In genomic region chr1:209390764-209391163, GRCh38 we compare ENCODE assay signal across 12 cellular contexts.
A peak's percentile ranks its signal among the peaks of the same experiment; 100 is the strongest.
DNase-seq lines count a peak whose midpoint lies in the region; TF ChIP-seq lines count a peak whose summit lies in the region.
"Had no signal": no experiment of that assay in that cellular context is flagged by ENCODE, and none has a peak within 500 bp of the region (broad histone marks: within the 10 kb centered on the region; RNA-seq: fewer than 3 reads in every experiment).

No MANE protein-coding gene starts in this region.

- TF ChIP-seq POLR2A in esophagus squamous epithelium (IDR thresholded peaks at IDR 0.05), result no peak

- H2BK120ac ChIP-seq in mesendoderm (ENCODE audit: low read depth, low read length), result peak overlapping the region; percentile 49

- H3K79me1 ChIP-seq in mesendoderm (ENCODE audit: low read length), result no peaks in the 10 kb centered on the region

- peak overlapping the region; percentile 66 for H3K56ac ChIP-seq in mesendoderm (ENCODE audit: low read length)

- H3K4me3 Mint-ChIP-seq in activated naive CD4-positive, alpha-beta T cell treated with anti-CD3 and anti-CD28 coated beads, Interleukin-2, amount 10 ng/mL, durations not matched to agents 7 days and 5 days, result no peak overlapping the region
- H3K4me3 Mint-ChIP-seq: CD14-positive monocyte; CD8-positive, alpha-beta T cell had no signal

- H3K27ac Mint-ChIP-seq in activated naive CD4-positive, alpha-beta T cell treated with anti-CD3 and anti-CD28 coated beads, Interleukin-2, amount 10 ng/mL, durations not matched to agents 7 days and 5 days, result no peak overlapping the region
- H3K27ac Mint-ChIP-seq: CD8-positive, alpha-beta T cell had no signal

- H3K27me3 Mint-ChIP-seq in activated naive CD4-positive, alpha-beta T cell treated with anti-CD3 and anti-CD28 coated beads, Interleukin-2, amount 10 ng/mL, durations not matched to agents 7 days and 5 days, result peaks cover under 1% of the 10 kb centered on the region

- no peak overlapping the region for H3K9ac ChIP-seq in mesendoderm (ENCODE audit: low read length)

- no peak overlapping the region for H3K4me2 ChIP-seq in mesendoderm (ENCODE audit: low read length)
- H3K4me2 ChIP-seq: A549 had no signal

- H3K4ac ChIP-seq in mesendoderm (ENCODE audit: low read depth, low read length), result peak overlapping the region; percentile 62

- H3K79me2 ChIP-seq in mesendoderm (ENCODE audit: control insufficient read depth, insufficient read depth, low read length), result no peaks in the 10 kb centered on the region

- no peak overlapping the region for H4K8ac ChIP-seq in mesendoderm (ENCODE audit: low read depth, low read length)

- intact Hi-C loops in esophagus squamous epithelium (cut with DNase I), result no loop called here

- POLR2A ChIA-PET in RWPE1 (lab: Yijun Ruan, JAX; ENCODE audit: low non-redundant PET), result no interaction called here

- no peaks in the 10 kb centered on the region for H3K4me1 Mint-ChIP-seq in activated naive CD4-positive, alpha-beta T cell treated with anti-CD3 and anti-CD28 coated beads, Interleukin-2, amount 10 ng/mL, durations not matched to agents 7 days and 5 days

- H3K23ac ChIP-seq in mesendoderm (ENCODE audit: low read length), result no peak overlapping the region

- no peaks in the 10 kb centered on the region for H3K36me3 Mint-ChIP-seq in activated naive CD4-positive, alpha-beta T cell treated with anti-CD3 and anti-CD28 coated beads, Interleukin-2, amount 10 ng/mL, durations not matched to agents 7 days and 5 days
- H3K36me3 Mint-ChIP-seq: CD14-positive monocyte; CD8-positive, alpha-beta T cell had no signal

- TF ChIP-seq CTCF in RWPE1 (conservative IDR thresholded peaks at IDR 0.05; ENCODE audit: low read depth) (no peak), esophagus squamous epithelium (IDR thresholded peaks at IDR 0.05) (no peak)

- 67 to 89% methylated on average over 1 of the region's 1 CpG for WGBS in esophagus squamous epithelium, 2 donors
- WGBS in mesendoderm (ENCODE audit: extremely low coverage, insufficient coverage, low lambda C conversion rate), result no CpG with 5 or more reads among the region's 1 CpG

- peak overlapping the region; percentile 97 for H3K18ac ChIP-seq in mesendoderm (ENCODE audit: low read length)

- H3K9me3 Mint-ChIP-seq in activated naive CD4-positive, alpha-beta T cell treated with anti-CD3 and anti-CD28 coated beads, Interleukin-2, amount 10 ng/mL, durations not matched to agents 7 days and 5 days, result no peaks in the 10 kb centered on the region
- H3K9me3 Mint-ChIP-seq: CD14-positive monocyte; CD8-positive, alpha-beta T cell had no signal

- CTCF ChIA-PET in RWPE1 (lab: Yijun Ruan, JAX), result interaction anchor here (0.6 to 1.8 kb wide), 2 partner anchors 21 to 36 kb away, joined by 4 read pairs; no protein-coding TSS in a partner anchor
- CTCF ChIA-PET in activated naive CD4-positive, alpha-beta T cell treated with anti-CD3 and anti-CD28 coated beads, Interleukin-2, amount 10 ng/mL, durations not matched to agents 7 days and 5 days (lab: Charles Lee), result no interaction called here

- H3K27me3 ChIP-seq in esophagus squamous epithelium (no peaks in the 10 kb centered on the region), mesendoderm (ENCODE audit: insufficient read depth, low read length, poor library complexity) (no peaks in the 10 kb centered on the region)

- H2AK5ac ChIP-seq in mesendoderm (ENCODE audit: low read length), result peak overlapping the region; percentile 97

- H3K27ac ChIP-seq in RWPE1, result peak overlapping the region; percentile 92
- H3K27ac ChIP-seq in esophagus squamous epithelium, result peak overlapping the region in 3 of 4 donors; percentile 74 to 83 (median 78)
- no peak overlapping the region for H3K27ac ChIP-seq in mesendoderm (ENCODE audit: low read depth, low read length)

- H2BK5ac ChIP-seq in mesendoderm (ENCODE audit: low read length), result peak overlapping the region; percentile 10

- no peaks in the 10 kb centered on the region for H3K9me3 ChIP-seq in esophagus squamous epithelium
- H3K9me3 ChIP-seq: A549, HAP-1 had no signal

- no peaks in the 10 kb centered on the region for H3K36me3 ChIP-seq in esophagus squamous epithelium
- H3K36me3 ChIP-seq in mesendoderm (ENCODE audit: control insufficient read depth, insufficient read depth, low read length), result no peaks in the 10 kb centered on the region
- H3K36me3 ChIP-seq: HAP-1 had no signal

- H3K4me3 ChIP-seq in esophagus squamous epithelium (no peak overlapping the region), mesendoderm (ENCODE audit: low read length) (no peak overlapping the region)
- H3K4me3 ChIP-seq: A549, HAP-1 had no signal

- peak overlapping the region; percentile 87 for H2BK15ac ChIP-seq in mesendoderm (replicated peaks; ENCODE audit: low read depth)

- DNase-seq in RWPE1 (ENCODE audit: low spot score) (no peak), esophagus squamous epithelium (lab: John Stamatoyannopoulos, UW) (no peak), mesendoderm (no peak), occipital lobe (lab: John Stamatoyannopoulos, UW) (no peak), DMS79 treated with DMSO at 0.1 percent for 48 hours (lab: John Stamatoyannopoulos, UW) (no peak)
- DNase-seq in activated naive CD4-positive, alpha-beta T cell treated with anti-CD3 and anti-CD28 coated beads, Interleukin-2, amount 10 ng/mL, durations not matched to agents 7 days and 5 days, result no peak
- DNase-seq: CD8-positive, alpha-beta T cell; COR-L47; GF-D8 had no signal

- H3K4me1 ChIP-seq in esophagus squamous epithelium, result peaks cover 10 to 79% (median 39%) of the 10 kb centered on the region in 3 donors
- H3K4me1 ChIP-seq in mesendoderm (ENCODE audit: control insufficient read depth, low read depth, low read length), result peaks cover 9% of the 10 kb centered on the region

- H4K5ac ChIP-seq in mesendoderm (ENCODE audit: low read length), result no peak overlapping the region
